8 cellular contexts compared by ENCODE assay signal in genomic region chr20:18466574-18466893, GRCh38. TPM values are rescaled to one million over a fixed set of nuclear protein-coding genes. Genes with fewer than 3 reads are reported as not detected.
DNase-seq lines count a peak whose midpoint lies in the region; ATAC-seq and TF ChIP-seq lines count a peak whose summit lies in the region.

No MANE protein-coding gene starts in this region.

- H3K4me1 Mint-ChIP-seq in Caco-2 (ENCODE audit: low read depth, unreplicated experiment): peaks cover 17% of the 10 kb centered on the region
- H3K4me1 Mint-ChIP-seq in natural killer cell: peaks cover 21 to 28% of the 10 kb centered on the region in 2 donors

- H3K9me3 Mint-ChIP-seq in Caco-2 (ENCODE audit: unreplicated experiment) (no peaks in the 10 kb centered on the region), natural killer cell (no peaks in the 10 kb centered on the region)

- H3K4me3 ChIP-seq in Caco-2 (ENCODE audit: low read depth, low read length) (peak overlapping the region; percentile 82), NB4 (ENCODE audit: low read depth, low read length) (peak overlapping the region; percentile 99), endocrine pancreas (ENCODE audit: control insufficient read depth, insufficient read depth, low read length) (peak overlapping the region; percentile 76)

- peaks cover 18% of the 10 kb centered on the region for H3K36me3 Mint-ChIP-seq in Caco-2 (ENCODE audit: insufficient read depth, unreplicated experiment)
- no peaks in the 10 kb centered on the region for H3K36me3 Mint-ChIP-seq in natural killer cell

- CTCF ChIA-PET in Caco-2 (lab: Charles Lee): interaction anchor here (0.9 to 1.0 kb wide), 2 partner anchors 30 to 41 kb away, joined by 3 to 4 read pairs; partner anchors contain the start of genes RBBP9 and SEC23B

- H3K27ac Mint-ChIP-seq in Caco-2 (ENCODE audit: unreplicated experiment): peak overlapping the region; percentile 100
- peak overlapping the region; percentile 95 to 97 for H3K27ac Mint-ChIP-seq in natural killer cell

- intact Hi-C loops in Caco-2 (cut with micrococcal nuclease; ENCODE audit: unreplicated experiment) (loop anchor here (2.0 to 5.0 kb wide), 2 partner anchors 34 to 54 kb away; no protein-coding TSS in a partner anchor), natural killer cell (cut with micrococcal nuclease) (loop anchor here (2.0 to 5.0 kb wide), 3 partner anchors 121 to 959 kb away; partner anchors contain the start of gene DTD1)

- H3K4me3 Mint-ChIP-seq in Caco-2 (ENCODE audit: unreplicated experiment) (peak overlapping the region; percentile 98), natural killer cell (peak overlapping the region; percentile 97)

- no peak for TF ChIP-seq POLR2A in NB4 (IDR thresholded peaks at IDR 0.05; ENCODE audit: extremely low read depth, insufficient read length)

- DNase-seq in Caco-2 (no peak), NB4 (ENCODE audit: low read depth) (no peak), natural killer cell (no peak), AG20443 (ENCODE audit: low spot score) (no peak), ecto neural progenitor cell (ENCODE audit: low spot score) (no peak)

- H3K9ac ChIP-seq in endocrine pancreas (ENCODE audit: control insufficient read depth, insufficient read depth, low read length): peak overlapping the region; percentile 30

- POLR2A ChIA-PET in Caco-2 (lab: Charles Lee): interaction anchor here (0.5 to 2.2 kb wide), 6 partner anchors 12 to 896 kb away, joined by 3 to 48 read pairs (median 6); partner anchors contain the start of genes RBBP9 and SEC23B

- no peaks in the 10 kb centered on the region for H3K9me3 ChIP-seq in Caco-2
- no peaks in the 10 kb centered on the region for H3K9me3 ChIP-seq in endocrine pancreas (ENCODE audit: control insufficient read depth, low read length)

- TF ChIP-seq CTCF in Caco-2 (IDR thresholded peaks at IDR 0.05; ENCODE audit: insufficient read depth in 1 of 2, low read depth in 1 of 2, low read length in 1 of 2, severe bottlenecking in 1 of 2, unreplicated experiment in 1 of 2) (no peak), NB4 (IDR thresholded peaks at IDR 0.05; ENCODE audit: low read depth, low read length) (no peak), natural killer cell (IDR thresholded peaks at IDR 0.05) (no peak)

- H3K4me1 ChIP-seq in Caco-2 (peaks cover 6% of the 10 kb centered on the region; the same call in 1 of the 2 replicates), endocrine pancreas (ENCODE audit: control insufficient read depth, insufficient read depth, low read length) (peaks cover 6% of the 10 kb centered on the region)

- BruUV-seq in Caco-2 (replicated peaks; lab: Mats Ljungman, UMichigan): TSS peak; percentile 66

- H3K27me3 ChIP-seq in Caco-2 (replicated peaks; ENCODE audit: control insufficient read depth, insufficient read depth, low read length) (no peaks in the 10 kb centered on the region), endocrine pancreas (ENCODE audit: control insufficient read depth, insufficient read depth, low read length) (no peaks in the 10 kb centered on the region)

- H3K27me3 Mint-ChIP-seq in Caco-2 (ENCODE audit: insufficient read depth, unreplicated experiment): no peaks in the 10 kb centered on the region
- no peaks in the 10 kb centered on the region for H3K27me3 Mint-ChIP-seq in natural killer cell (ENCODE audit: low read depth in 2 of 2)

- H3K36me3 ChIP-seq in Caco-2 (ENCODE audit: control insufficient read depth, insufficient read depth, low read length) (no peaks in the 10 kb centered on the region), endocrine pancreas (ENCODE audit: control insufficient read depth, insufficient read depth, low read length) (peaks cover 2% of the 10 kb centered on the region)

- ATAC-seq in GM21619 (IDR thresholded peaks at IDR 0.05; ENCODE audit: unreplicated experiment) (peak; percentile 23), natural killer cell (peak; percentile 26 to 44 (median 32)), HG03457 (IDR thresholded peaks at IDR 0.05; ENCODE audit: unreplicated experiment) (no peak)

RNA-seq across cellular contexts. Expression of gene DZANK1, which starts 0.3 kb away (rescaled TPM):
- total RNA-seq in Caco-2 (2022): 8.6 and 9.6 TPM in 2 replicates
- total RNA-seq in natural killer cell: 1 to 10 TPM; 2.7 to 5.7 (median 3.7) TPM

RNA-seq across cellular contexts. Expression of gene POLR3F, which starts 0.7 kb away (rescaled TPM):
- total RNA-seq in Caco-2 (2022) (13.7 and 15.7 TPM in 2 replicates), natural killer cell (10 to 100 TPM in 1 of 3 donors, 1 to 10 TPM in 2; 8.5 to 10.6 (median 8.8) TPM)

RNA-seq across cellular contexts. Expression of gene RBBP9, which starts 30.5 kb away (rescaled TPM):
- 28.3 and 34.7 TPM in 2 replicates for total RNA-seq in Caco-2 (2022)
- total RNA-seq in natural killer cell: 1 to 10 TPM; 4.6 to 9.2 (median 7.9) TPM

RNA-seq across cellular contexts. Expression of gene SEC23B, which starts 41.2 kb away (rescaled TPM):
- total RNA-seq in Caco-2 (2022) (84.1 and 85.3 TPM in 2 replicates), natural killer cell (10 to 100 TPM; 58.2 to 68.8 (median 63.9) TPM)
